In the genomic region with DNA sequence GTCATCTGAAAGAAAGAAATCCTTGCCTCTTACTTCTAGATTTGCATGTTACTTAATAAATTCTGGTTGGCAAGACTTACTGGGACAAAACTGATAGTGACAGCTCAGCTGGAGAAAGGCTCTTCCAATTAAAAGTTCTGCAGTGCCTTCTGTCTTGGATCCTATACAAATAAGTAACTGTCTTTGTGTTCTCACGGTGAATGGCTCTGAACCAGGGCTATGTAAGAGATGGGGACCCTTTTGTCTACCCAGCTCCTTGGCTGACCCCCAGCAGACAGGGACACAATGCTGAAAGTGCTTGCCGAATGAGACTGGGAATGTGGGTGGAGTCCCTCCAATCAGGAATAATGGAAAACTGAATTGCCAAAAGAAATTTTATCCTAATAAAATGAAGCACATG, we compare ENCODE assay signal across 23 cellular contexts.
"Had no signal": no experiment of that assay in that cellular context is flagged by ENCODE, and none has a peak within 500 bp of the region (broad histone marks: within the 10 kb centered on the region; RNA-seq: fewer than 3 reads in every experiment).

No MANE protein-coding gene starts in this region.

- H3K4me3 Mint-ChIP-seq: activated CD4-positive, alpha-beta memory T cell treated with anti-CD3 and anti-CD28 coated beads for 36 hours; activated CD4-positive, alpha-beta T cell treated with anti-CD3 and anti-CD28 coated beads for 36 hours; activated CD4-positive, alpha-beta T cell treated with anti-CD3 and anti-CD28 coated beads, Interleukin-2, amount 10 ng/mL, durations not matched to agents 24 days and 14 days; activated CD8-positive, alpha-beta T cell treated with anti-CD3 and anti-CD28 coated beads, Interleukin-2, amount 10 ng/mL, durations not matched to agents 7 days and 5 days; activated naive CD8-positive, alpha-beta T cell; activated T-cell treated with anti-CD3 and anti-CD28 coated beads, Interleukin-2, amount 50 U/mL, for 4 hours; activated T-helper 17 cell treated with anti-CD3 and anti-CD28 coated beads, Interleukin-2, amount 50 U/mL, for 72 hours had no signal

- H3K4me3 ChIP-seq: coronary artery had no signal

- H3K27ac Mint-ChIP-seq: activated CD4-positive, alpha-beta memory T cell treated with anti-CD3 and anti-CD28 coated beads for 36 hours; activated CD4-positive, alpha-beta T cell treated with anti-CD3 and anti-CD28 coated beads for 36 hours; activated CD4-positive, alpha-beta T cell treated with anti-CD3 and anti-CD28 coated beads, Interleukin-2, amount 10 ng/mL, durations not matched to agents 24 days and 14 days; activated CD8-positive, alpha-beta T cell treated with anti-CD3 and anti-CD28 coated beads, Interleukin-2, amount 10 ng/mL, durations not matched to agents 7 days and 5 days; activated naive CD8-positive, alpha-beta T cell; activated T-helper 17 cell treated with anti-CD3 and anti-CD28 coated beads, Interleukin-2, amount 50 U/mL, for 72 hours had no signal

- DNase-seq: activated CD4-positive, alpha-beta memory T cell treated with anti-CD3 and anti-CD28 coated beads for 36 hours; activated CD4-positive, alpha-beta T cell treated with anti-CD3 and anti-CD28 coated beads for 36 hours; activated CD4-positive, alpha-beta T cell treated with anti-CD3 and anti-CD28 coated beads, Interleukin-2, amount 10 ng/mL, durations not matched to agents 24 days and 14 days; activated CD4-positive, CD25-positive, alpha-beta regulatory T cell; activated CD4-positive, CD25-positive, alpha-beta regulatory T cell treated with anti-CD3 and anti-CD28 coated beads, Interleukin-2, amount 50 U/mL, for 72 hours; activated CD8-positive, alpha-beta T cell treated with anti-CD3 and anti-CD28 coated beads, Interleukin-2, amount 10 ng/mL, durations not matched to agents 7 days and 5 days; activated effector memory CD4-positive, alpha-beta T cell treated with Interleukin-2 at 50 U/mL for 16 hours; activated gamma-delta T cell treated with Interleukin-2 at 50 U/mL for 16 hours; activated naive CD4-positive, alpha-beta T cell treated with anti-CD3 and anti-CD28 coated beads, Interleukin-2, amount 50 U/mL, for 16 hours; activated naive CD4-positive, alpha-beta T cell treated with Interleukin-2 at 50 U/mL for 16 hours; activated T-cell treated with anti-CD3 and anti-CD28 coated beads, Interleukin-2, amount 50 U/mL, for 4 hours; amniotic stem cell; anterior cingulate cortex; central memory CD4-positive, alpha-beta T cell; cerebellar nuclear complex; dermis blood vessel endothelial cell; effector CD8-positive, alpha-beta T cell; foreskin fibroblast; head of caudate nucleus; T-helper 2 cell had no signal

- H3K27me3 Mint-ChIP-seq: activated CD4-positive, alpha-beta memory T cell treated with anti-CD3 and anti-CD28 coated beads for 36 hours; activated CD4-positive, alpha-beta T cell treated with anti-CD3 and anti-CD28 coated beads for 36 hours; activated CD4-positive, alpha-beta T cell treated with anti-CD3 and anti-CD28 coated beads, Interleukin-2, amount 10 ng/mL, durations not matched to agents 24 days and 14 days; activated naive CD8-positive, alpha-beta T cell had no signal

- H3K27ac ChIP-seq: coronary artery had no signal

- H3K36me3 Mint-ChIP-seq: activated CD4-positive, alpha-beta memory T cell treated with anti-CD3 and anti-CD28 coated beads for 36 hours; activated naive CD8-positive, alpha-beta T cell had no signal

- H3K9me3 Mint-ChIP-seq: activated CD4-positive, alpha-beta memory T cell treated with anti-CD3 and anti-CD28 coated beads for 36 hours; activated CD4-positive, alpha-beta T cell treated with anti-CD3 and anti-CD28 coated beads, Interleukin-2, amount 10 ng/mL, durations not matched to agents 24 days and 14 days had no signal
